15 cellular contexts compared by ENCODE assay signal in the genomic region with DNA sequence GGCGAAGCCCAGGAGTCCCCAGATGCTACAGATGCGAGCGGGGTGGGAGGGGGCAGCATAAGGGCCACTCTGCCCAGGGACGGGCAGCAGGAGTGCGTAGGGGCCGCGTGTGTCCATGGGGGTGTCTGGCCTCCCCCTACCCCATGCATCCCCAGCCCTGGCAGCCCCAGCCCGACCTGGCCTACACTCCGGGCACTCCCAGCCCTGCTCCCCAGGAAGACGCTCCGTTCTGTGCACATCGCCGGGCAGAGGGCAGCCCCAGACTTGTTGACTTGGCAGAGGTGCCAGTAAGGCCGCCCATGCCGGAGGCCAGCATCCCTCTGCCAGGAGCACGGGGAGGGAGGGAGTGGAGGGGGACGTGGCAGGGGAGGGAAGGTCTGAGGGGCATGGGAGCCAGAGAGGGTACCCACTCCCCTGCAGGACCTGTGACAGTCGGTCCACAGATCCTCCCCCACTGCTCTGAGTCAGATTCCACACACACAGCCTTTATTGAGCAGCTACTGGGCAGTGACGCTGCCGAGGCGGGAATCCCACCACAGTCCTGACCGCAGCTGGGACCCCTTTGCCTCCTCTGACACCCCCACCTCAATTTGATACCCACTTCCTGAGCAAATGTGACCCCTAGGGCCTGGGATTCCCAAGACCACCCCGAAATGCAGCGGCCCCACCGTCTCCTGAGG. TPM values are rescaled to one million over a fixed set of nuclear protein-coding genes. Genes with fewer than 3 reads are reported as not detected.
A peak's percentile ranks its signal among the peaks of the same experiment; 100 is the strongest.
DNase-seq lines count a peak whose midpoint lies in the region; ATAC-seq and TF ChIP-seq lines count a peak whose summit lies in the region.
"Had no signal": no experiment of that assay in that cellular context is flagged by ENCODE, and none has a peak within 500 bp of the region (broad histone marks: within the 10 kb centered on the region; RNA-seq: fewer than 3 reads in every experiment).

No MANE protein-coding gene starts in this region.

- no peak overlapping the region for H3K4me3 Mint-ChIP-seq in activated CD8-positive, alpha-beta T cell treated with anti-CD3 and anti-CD28 coated beads for 36 hours
- H3K4me3 Mint-ChIP-seq in activated T-cell treated with anti-CD3 and anti-CD28 coated beads, Interleukin-2, amount 50 U/mL, for 72 hours, result no peak overlapping the region
- H3K4me3 Mint-ChIP-seq: activated CD4-positive, alpha-beta memory T cell treated with anti-CD3 and anti-CD28 coated beads for 36 hours had no signal

- peak; percentile 22 for ATAC-seq in foreskin keratinocyte
- ATAC-seq in activated CD8-positive, alpha-beta T cell treated with anti-CD3 and anti-CD28 coated beads for 36 hours, result no peak
- no peak for ATAC-seq in activated T-cell treated with anti-CD3 and anti-CD28 coated beads, Interleukin-2, amount 50 U/mL, for 72 hours (replicated peaks in 1 of 2)
- ATAC-seq: mucosa of descending colon had no signal

- intact Hi-C loops in activated CD8-positive, alpha-beta T cell treated with anti-CD3 and anti-CD28 coated beads for 36 hours (cut with micrococcal nuclease), result no loop called here

- peaks cover 5% of the 10 kb centered on the region for H3K27me3 Mint-ChIP-seq in activated CD8-positive, alpha-beta T cell treated with anti-CD3 and anti-CD28 coated beads for 36 hours
- H3K27me3 Mint-ChIP-seq in activated T-cell treated with anti-CD3 and anti-CD28 coated beads, Interleukin-2, amount 50 U/mL, for 72 hours (ENCODE audit: low read depth), result no peaks in the 10 kb centered on the region
- H3K27me3 Mint-ChIP-seq: activated CD4-positive, alpha-beta memory T cell treated with anti-CD3 and anti-CD28 coated beads for 36 hours had no signal

- H3K27ac Mint-ChIP-seq in activated CD8-positive, alpha-beta T cell treated with anti-CD3 and anti-CD28 coated beads for 36 hours, result no peak overlapping the region
- H3K27ac Mint-ChIP-seq in activated T-cell treated with anti-CD3 and anti-CD28 coated beads, Interleukin-2, amount 50 U/mL, for 72 hours, result no peak overlapping the region
- H3K27ac Mint-ChIP-seq: activated CD4-positive, alpha-beta memory T cell treated with anti-CD3 and anti-CD28 coated beads for 36 hours had no signal

- H3K27me3 ChIP-seq in foreskin keratinocyte, result peaks cover 7% of the 10 kb centered on the region
- H3K27me3 ChIP-seq: cardiac muscle cell had no signal

- DNase-seq in SIG-M5 treated with dmso at 0.1 percent for 504 hours (lab: John Stamatoyannopoulos, UW; ENCODE audit: unreplicated experiment) (peak; percentile 51), SIG-M5 (lab: John Stamatoyannopoulos, UW) (no peak), SKM-1 treated with dmso at 0.1 percent for 144 hours (lab: John Stamatoyannopoulos, UW; ENCODE audit: unreplicated experiment) (peak; percentile 100), foreskin keratinocyte (peak in 1 of 2 donors; percentile 44), CD1c-positive myeloid dendritic cell (ENCODE audit: extremely low spot score) (no peak)
- DNase-seq in activated CD8-positive, alpha-beta T cell treated with anti-CD3 and anti-CD28 coated beads for 36 hours, result no peak
- no peak for DNase-seq in activated T-cell treated with anti-CD3 and anti-CD28 coated beads, Interleukin-2, amount 50 U/mL, for 72 hours
- DNase-seq: activated CD4-positive, alpha-beta memory T cell treated with anti-CD3 and anti-CD28 coated beads for 36 hours; DMS153; HCEC 1CT; NCI-H510A; right cardiac atrium had no signal

- H3K4me1 Mint-ChIP-seq in activated CD8-positive, alpha-beta T cell treated with anti-CD3 and anti-CD28 coated beads for 36 hours (ENCODE audit: low read depth), result peaks cover 14% of the 10 kb centered on the region
- H3K4me1 Mint-ChIP-seq in activated T-cell treated with anti-CD3 and anti-CD28 coated beads, Interleukin-2, amount 50 U/mL, for 72 hours (ENCODE audit: low read depth), result peaks cover 17% of the 10 kb centered on the region

- POLR2A ChIA-PET in activated CD8-positive, alpha-beta T cell treated with anti-CD3 and anti-CD28 coated beads for 36 hours (lab: Charles Lee), result no interaction called here

- TF ChIP-seq CTCF in foreskin keratinocyte (conservative IDR thresholded peaks at IDR 0.05), result no peak
- no peak for TF ChIP-seq CTCF in activated CD8-positive, alpha-beta T cell treated with anti-CD3 and anti-CD28 coated beads for 36 hours (IDR thresholded peaks at IDR 0.05)

- H3K9me3 Mint-ChIP-seq in activated CD8-positive, alpha-beta T cell treated with anti-CD3 and anti-CD28 coated beads for 36 hours, result no peaks in the 10 kb centered on the region
- no peaks in the 10 kb centered on the region for H3K9me3 Mint-ChIP-seq in activated T-cell treated with anti-CD3 and anti-CD28 coated beads, Interleukin-2, amount 50 U/mL, for 72 hours
- H3K9me3 Mint-ChIP-seq: activated CD4-positive, alpha-beta memory T cell treated with anti-CD3 and anti-CD28 coated beads for 36 hours had no signal

- H3K36me3 Mint-ChIP-seq in activated CD8-positive, alpha-beta T cell treated with anti-CD3 and anti-CD28 coated beads for 36 hours (ENCODE audit: low read depth), result no peaks in the 10 kb centered on the region
- H3K36me3 Mint-ChIP-seq in activated T-cell treated with anti-CD3 and anti-CD28 coated beads, Interleukin-2, amount 50 U/mL, for 72 hours (ENCODE audit: insufficient read depth in 2 of 2), result no peaks in the 10 kb centered on the region
- H3K36me3 Mint-ChIP-seq: activated CD4-positive, alpha-beta memory T cell treated with anti-CD3 and anti-CD28 coated beads for 36 hours had no signal

- CTCF ChIA-PET in activated CD8-positive, alpha-beta T cell treated with anti-CD3 and anti-CD28 coated beads for 36 hours (lab: Charles Lee), result no interaction called here

- H3K4me1 ChIP-seq in foreskin keratinocyte, result no peaks in the 10 kb centered on the region

- H3K27ac ChIP-seq in foreskin keratinocyte, result no peak overlapping the region
- H3K27ac ChIP-seq: cardiac muscle cell had no signal

RNA-seq across cellular contexts. Expression of a gene that starts 1.8 kb away (rescaled TPM):
- total RNA-seq in foreskin keratinocyte, result 0.04 and 0.07 TPM in 2 replicates
- polyA plus RNA-seq in foreskin keratinocyte, result 0.03 TPM in 2 replicates
- under 1 TPM; 0.07 to 0.16 TPM for total RNA-seq in activated CD8-positive, alpha-beta T cell treated with anti-CD3 and anti-CD28 coated beads for 36 hours
- under 1 TPM; 0.70 to 0.72 TPM for total RNA-seq in activated T-cell treated with anti-CD3 and anti-CD28 coated beads, Interleukin-2, amount 50 U/mL, for 72 hours
- total RNA-seq: M059J, mucosa of descending colon had no signal

RNA-seq across cellular contexts. Expression of a gene that starts 15.4 kb away (rescaled TPM):
- total RNA-seq in foreskin keratinocyte, result 3.8 and 4.6 TPM in 2 replicates
- 6.9 and 7.8 TPM in 2 replicates for polyA plus RNA-seq in foreskin keratinocyte
- 10 to 100 TPM; 27.3 to 28.8 TPM for total RNA-seq in activated CD8-positive, alpha-beta T cell treated with anti-CD3 and anti-CD28 coated beads for 36 hours
- total RNA-seq in activated T-cell treated with anti-CD3 and anti-CD28 coated beads, Interleukin-2, amount 50 U/mL, for 72 hours, result 10 to 100 TPM; 48.5 to 58.5 TPM

RNA-seq across cellular contexts. Expression of a gene that starts 16.0 kb away (rescaled TPM):
- total RNA-seq in foreskin keratinocyte, result 5.7 and 6.6 TPM in 2 replicates
- 7.4 and 8.8 TPM in 2 replicates for polyA plus RNA-seq in foreskin keratinocyte
- 10 to 100 TPM in 1 of 2 experiments, 1 to 10 TPM in 1; 8.9 to 10.8 TPM for total RNA-seq in activated CD8-positive, alpha-beta T cell treated with anti-CD3 and anti-CD28 coated beads for 36 hours
- total RNA-seq in activated T-cell treated with anti-CD3 and anti-CD28 coated beads, Interleukin-2, amount 50 U/mL, for 72 hours, result 10 to 100 TPM; 16.7 to 17.7 TPM

Comparison
In these comparisons a context has a peak if more than half of its experiments do, and no peak if none do; other contexts are left out.
1. DNase-seq: peak in SIG-M5 treated with dmso at 0.1 percent for 504 hours (single experiment) and SKM-1 treated with dmso at 0.1 percent for 144 hours (single experiment); none in SIG-M5 (single experiment), CD1c-positive myeloid dendritic cell (single experiment), activated CD8-positive, alpha-beta T cell treated with anti-CD3 and anti-CD28 coated beads for 36 hours (single experiment) and activated T-cell treated with anti-CD3 and anti-CD28 coated beads, Interleukin-2, amount 50 U/mL, for 72 hours (0 of 2).